16 cellular contexts compared by ENCODE assay signal in genomic region chr9:126348911-126349550, GRCh38. TPM values are rescaled to one million over a fixed set of nuclear protein-coding genes. Genes with fewer than 3 reads are reported as not detected.
DNase-seq lines count a peak whose midpoint lies in the region; ATAC-seq and TF ChIP-seq lines count a peak whose summit lies in the region.
"Had no signal": no experiment of that assay in that cellular context is flagged by ENCODE, and none has a peak within 500 bp of the region (broad histone marks: within the 10 kb centered on the region; RNA-seq: fewer than 3 reads in every experiment).

No MANE protein-coding gene starts in this region.

- H3K9me3 ChIP-seq in left lung: peaks cover 0 to 11% of the 10 kb centered on the region in 2 donors
- H3K9me3 ChIP-seq in thyroid gland: no peaks in the 10 kb centered on the region
- H3K9me3 ChIP-seq: BE2C, HAP-1, thoracic aorta had no signal

- no peak overlapping the region for H3K4me3 ChIP-seq in left lung
- no peak overlapping the region for H3K4me3 ChIP-seq in thyroid gland (replicated peaks in 1 of 3)
- H3K4me3 ChIP-seq: HAP-1, PC-9, thoracic aorta had no signal

- peaks cover 35% of the 10 kb centered on the region for H3K4me1 Mint-ChIP-seq in stimulated activated naive CD8-positive, alpha-beta T cell treated with anti-CD3 and anti-CD28 coated beads, Interleukin-15, amount 100 ng/mL, for 72 hours

- CTCF ChIA-PET in RWPE1 (lab: Yijun Ruan, JAX): interaction anchor here (0.7 kb wide), 1 partner anchor 61 kb away, joined by 3 read pairs; no protein-coding TSS in a partner anchor

- H3K4me1 ChIP-seq in left lung (peaks cover 15 to 35% of the 10 kb centered on the region in 2 donors), thyroid gland (peaks cover 19 to 32% of the 10 kb centered on the region in 2 donors)
- H3K4me1 ChIP-seq: BE2C had no signal

- DNase-seq in NCI-H526 (lab: John Stamatoyannopoulos, UW) (peak; percentile 3 to 55), caudate nucleus (lab: John Stamatoyannopoulos, UW) (no peak), left lung (no peak), thyroid gland (no peak), RWPE1 (ENCODE audit: low spot score) (no peak)
- no peak for DNase-seq in stimulated activated naive CD8-positive, alpha-beta T cell treated with anti-CD3 and anti-CD28 coated beads, Interleukin-15, amount 100 ng/mL, for 72 hours
- DNase-seq in activated CD4-positive, alpha-beta T cell treated with anti-CD3 and anti-CD28 coated beads, Interleukin-2, amount 50 U/mL, for 4 hours: no peak
- DNase-seq: activated naive CD8-positive, alpha-beta T cell treated with anti-CD3 and anti-CD28 coated beads, Interleukin-2, amount 10 ng/mL, durations not matched to agents 7 days and 5 days; activated T-cell treated with anti-CD3 and anti-CD28 coated beads, Interleukin-2, amount 50 U/mL, for 4 hours; BE2C; NCI-H1694; NCI-H510A; nephron progenitor cell had no signal

- ATAC-seq in left lung: peak; percentile 43
- ATAC-seq in stimulated activated naive CD8-positive, alpha-beta T cell treated with anti-CD3 and anti-CD28 coated beads, Interleukin-15, amount 100 ng/mL, for 72 hours: no peak
- ATAC-seq: activated T-cell treated with anti-CD3 and anti-CD28 coated beads, Interleukin-2, amount 50 U/mL, for 4 hours had no signal

- intact Hi-C loops in left lung (cut with DNase I): no loop called here
- intact Hi-C loops in thyroid gland (cut with DNase I): no loop called here

- H3K9me3 Mint-ChIP-seq in stimulated activated naive CD8-positive, alpha-beta T cell treated with anti-CD3 and anti-CD28 coated beads, Interleukin-15, amount 100 ng/mL, for 72 hours: peaks cover 8 to 11% of the 10 kb centered on the region in 2 donors

- POLR2A ChIA-PET in RWPE1 (lab: Yijun Ruan, JAX; ENCODE audit: low non-redundant PET): no interaction called here

- H3K27me3 ChIP-seq in left lung: no peaks in the 10 kb centered on the region
- H3K27me3 ChIP-seq in thyroid gland: no peaks in the 10 kb centered on the region
- H3K27me3 ChIP-seq: BE2C had no signal

- no peak for TF ChIP-seq POLR2A in thyroid gland (IDR thresholded peaks at IDR 0.05)

- H3K36me3 ChIP-seq in left lung (peaks cover 0 to 16% of the 10 kb centered on the region in 2 donors), thyroid gland (no peaks in the 10 kb centered on the region)
- H3K36me3 ChIP-seq: BE2C, HAP-1 had no signal

- H3K27ac Mint-ChIP-seq in stimulated activated naive CD8-positive, alpha-beta T cell treated with anti-CD3 and anti-CD28 coated beads, Interleukin-15, amount 100 ng/mL, for 72 hours: no peak overlapping the region
- H3K27ac Mint-ChIP-seq: activated naive CD8-positive, alpha-beta T cell treated with anti-CD3 and anti-CD28 coated beads, Interleukin-2, amount 10 ng/mL, durations not matched to agents 7 days and 5 days; nephron progenitor cell had no signal

- no peaks in the 10 kb centered on the region for H3K27me3 Mint-ChIP-seq in stimulated activated naive CD8-positive, alpha-beta T cell treated with anti-CD3 and anti-CD28 coated beads, Interleukin-15, amount 100 ng/mL, for 72 hours

- WGBS in thyroid gland, 2 donors: 78 to 86% methylated on average over 7 of the region's 7 CpGs

- TF ChIP-seq CTCF in left lung (IDR thresholded peaks at IDR 0.05) (no peak), thyroid gland (IDR thresholded peaks at IDR 0.05) (no peak), RWPE1 (conservative IDR thresholded peaks at IDR 0.05; ENCODE audit: low read depth) (no peak)

- peak overlapping the region; percentile 32 for H3K27ac ChIP-seq in caudate nucleus (ENCODE audit: low read depth, low read length)
- peak overlapping the region; percentile 52 to 75 for H3K27ac ChIP-seq in left lung
- peak overlapping the region in 2 of 3 donors; percentile 60 to 68 for H3K27ac ChIP-seq in thyroid gland
- H3K27ac ChIP-seq in RWPE1: no peak overlapping the region
- H3K27ac ChIP-seq: PC-9 had no signal

- H3K4me3 Mint-ChIP-seq in stimulated activated naive CD8-positive, alpha-beta T cell treated with anti-CD3 and anti-CD28 coated beads, Interleukin-15, amount 100 ng/mL, for 72 hours: no peak overlapping the region
- H3K4me3 Mint-ChIP-seq: activated naive CD8-positive, alpha-beta T cell treated with anti-CD3 and anti-CD28 coated beads, Interleukin-2, amount 10 ng/mL, durations not matched to agents 7 days and 5 days; activated T-cell treated with anti-CD3 and anti-CD28 coated beads, Interleukin-2, amount 50 U/mL, for 4 hours; nephron progenitor cell had no signal

RNA-seq across cellular contexts. Expression of gene MVB12B, which starts 22.4 kb away (rescaled TPM):
- total RNA-seq in left lung (10 to 100 TPM; 23.4 to 25.3 TPM), thyroid gland (10 to 100 TPM; 13.4 to 19.3 (median 15.5) TPM)

Comparison
In these comparisons a context has a peak if more than half of its experiments do, and no peak if none do; other contexts are left out.
1. DNase-seq: peak in NCI-H526 (2 of 2); none in caudate nucleus (0 of 61), left lung (0 of 2), thyroid gland (0 of 2), stimulated activated naive CD8-positive, alpha-beta T cell treated with anti-CD3 and anti-CD28 coated beads, Interleukin-15, amount 100 ng/mL, for 72 hours (0 of 2), RWPE1 (single experiment) and activated CD4-positive, alpha-beta T cell treated with anti-CD3 and anti-CD28 coated beads, Interleukin-2, amount 50 U/mL, for 4 hours (0 of 2).